ENCODE assay signal across 1 cellular context in genomic region chr3:33277193-33277882, GRCh38.
TF ChIP-seq lines count a peak whose summit lies in the region.

Gene FBXL2 (plus strand): TSS chr3:33277442. CDS start chr3:33277513, 71 bp downstream.

TF ChIP-seq in GM12878, 131 proteins besides CTCF, POLR2A, EP300 and RAD21 (continued from another document):
- no peak for TF ChIP-seq DPF2 (IDR thresholded peaks at IDR 0.05)
